Comparison of ENCODE assay signal across 12 cellular contexts in the genomic region with DNA sequence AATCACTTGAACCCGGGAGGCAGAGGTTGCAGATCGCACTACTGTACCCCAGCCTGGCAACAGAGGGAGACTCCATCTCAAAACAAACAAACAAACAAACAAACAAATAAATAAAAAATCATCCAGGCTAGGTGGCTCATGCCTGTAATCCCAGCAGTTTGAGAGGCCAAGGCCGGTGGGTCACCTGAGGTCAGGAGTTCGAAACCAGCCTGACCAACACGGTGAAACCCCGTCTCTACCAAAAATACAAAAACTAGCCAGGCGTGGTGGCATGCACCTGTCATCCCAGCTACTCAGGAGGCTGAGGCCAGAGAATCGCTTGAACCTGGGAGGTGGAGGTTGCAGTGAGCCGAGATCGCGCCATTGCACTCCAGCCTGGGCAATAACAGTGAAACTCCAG. TPM values are rescaled to one million over a fixed set of nuclear protein-coding genes. Genes with fewer than 3 reads are reported as not detected.
"Had no signal": no experiment of that assay in that cellular context is flagged by ENCODE, and none has a peak within 500 bp of the region (broad histone marks: within the 10 kb centered on the region; RNA-seq: fewer than 3 reads in every experiment).

No MANE protein-coding gene starts in this region.

RNA-seq across cellular contexts. Expression of a gene that starts 2.0 kb away (rescaled TPM):
- total RNA-seq: dermis blood vessel endothelial cell, esophagus squamous epithelium, heart right ventricle, left ventricle myocardium inferior, mammary epithelial cell, mesenteric fat pad, myocyte, occipital lobe, pulmonary artery endothelial cell, suprapubic skin, vagina had no signal
- polyA plus RNA-seq: heart right ventricle, mammary epithelial cell, neural cell had no signal
